ENCODE assay signal across 36 cellular contexts in the genomic region with DNA sequence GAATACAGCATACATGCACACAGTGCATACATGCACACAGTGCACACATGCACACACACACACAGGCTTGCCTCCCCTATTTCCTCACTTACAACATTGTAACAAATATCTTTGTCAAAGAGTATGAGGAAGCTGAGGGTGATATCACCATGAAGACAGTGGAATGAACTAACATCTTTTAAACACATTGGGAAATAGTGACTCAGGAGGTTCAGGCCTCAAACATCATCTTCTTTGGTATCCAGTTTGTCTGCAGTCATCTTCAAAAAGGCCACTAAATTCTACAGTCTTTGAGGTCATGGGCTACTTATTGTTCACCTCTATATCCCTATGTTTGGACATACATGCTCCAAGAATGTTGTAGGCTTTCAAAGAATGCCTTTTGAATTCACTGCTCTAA. TPM values are rescaled to one million over a fixed set of nuclear protein-coding genes. Genes with fewer than 3 reads are reported as not detected.
"Had no signal": no experiment of that assay in that cellular context is flagged by ENCODE, and none has a peak within 500 bp of the region (broad histone marks: within the 10 kb centered on the region; RNA-seq: fewer than 3 reads in every experiment).

No MANE protein-coding gene starts in this region.

- H3K4me3 ChIP-seq: adrenal gland, body of pancreas, breast epithelium, Peyer's patch, SJSA1 had no signal

- H3K9ac ChIP-seq: KMS-11, SK-N-SH had no signal

- H3K4me2 ChIP-seq: KMS-11, SK-N-SH had no signal

- H3K27me3 ChIP-seq: body of pancreas, breast epithelium, Peyer's patch had no signal

- H3K36me3 ChIP-seq: adrenal gland, breast epithelium, Peyer's patch, SJSA1 had no signal

- H3K9me3 ChIP-seq: adrenal gland, body of pancreas, breast epithelium, Peyer's patch, SJSA1, SK-N-SH had no signal

- H3K4me1 ChIP-seq: adrenal gland, body of pancreas, breast epithelium, Peyer's patch, SJSA1 had no signal

- H3K27ac ChIP-seq: adrenal gland, body of pancreas, breast epithelium, KMS-11, Peyer's patch, SJSA1 had no signal

- H3K9me2 ChIP-seq: SK-N-SH had no signal

- DNase-seq: activated CD4-positive, alpha-beta memory T cell treated with anti-CD3 and anti-CD28 coated beads for 36 hours; activated CD4-positive, alpha-beta T cell treated with anti-CD3 and anti-CD28 coated beads for 4 hours; activated CD4-positive, alpha-beta T cell treated with anti-CD3 and anti-CD28 coated beads, Interleukin-2, amount 50 U/mL, for 1 hour; activated CD4-positive, CD25-positive, alpha-beta regulatory T cell treated with anti-CD3 and anti-CD28 coated beads, Interleukin-2, amount 50 U/mL, for 72 hours; activated CD8-positive, alpha-beta memory T cell treated with anti-CD3 and anti-CD28 coated beads, Interleukin-2, amount 50 U/mL, for 4 hours; activated gamma-delta T cell treated with Interleukin-2 at 50 U/mL for 16 hours; activated naive CD4-positive, alpha-beta T cell treated with anti-CD3 and anti-CD28 coated beads for 36 hours; activated T-cell treated with anti-CD3 and anti-CD28 coated beads for 4 hours; activated T-cell treated with anti-CD3 and anti-CD28 coated beads, Interleukin-2, amount 50 U/mL, for 4 hours; adrenal gland; body of pancreas; caudate nucleus; cerebellar nuclear complex; NCI-H1048; NCI-H1105 treated with DMSO at 0.1 percent for 48 hours; NCI-H1436; NCI-H1694; NCI-H1930; NCI-H2081 treated with DMSO at 0.1 percent for 48 hours; NCI-H345; NCI-H524 treated with DMSO at 0.1 percent for 48 hours; NK-92 treated with Interleukin-12 subunit alpha and Interleukin-12 subunit beta, amount 100 ng/mL, for 24 hours; PC-3; Peyer's patch; RPMI8226; SHP77 treated with DMSO at 0.1 percent for 48 hours; SK-N-SH had no signal

RNA-seq across cellular contexts. Expression of a gene that starts 2.1 kb away (rescaled TPM):
- total RNA-seq: activated CD4-positive, alpha-beta memory T cell treated with anti-CD3 and anti-CD28 coated beads for 36 hours; activated naive CD4-positive, alpha-beta T cell treated with anti-CD3 and anti-CD28 coated beads for 36 hours; activated naive CD4-positive, alpha-beta T cell treated with anti-CD3 and anti-CD28 coated beads, Interleukin-2, amount 50 U/mL, for 72 hours; activated T-cell treated with anti-CD3 and anti-CD28 coated beads, Interleukin-2, amount 50 U/mL, for 4 hours; activated T-helper 1 cell treated with anti-CD3 and anti-CD28 coated beads, Interleukin-12 subunit alpha, Interleukin-12 subunit beta, Interleukin-2, Interleukin-4 antibody, amounts not matched to agents 30 ng/mL and 10 ng/mL and 1 ng/mL, durations not matched to agents 14 hours and 24 hours and 36 hours; adrenal gland; astrocyte; body of pancreas; breast epithelium; LHCN-M2; NCI-H460; PC-3; Peyer's patch; SJSA1; WTC11 had no signal

RNA-seq across cellular contexts. Expression of a gene that starts 8.8 kb away (rescaled TPM):
- total RNA-seq: activated CD4-positive, alpha-beta memory T cell treated with anti-CD3 and anti-CD28 coated beads for 36 hours; activated naive CD4-positive, alpha-beta T cell treated with anti-CD3 and anti-CD28 coated beads for 36 hours; activated naive CD4-positive, alpha-beta T cell treated with anti-CD3 and anti-CD28 coated beads, Interleukin-2, amount 50 U/mL, for 72 hours; activated T-cell treated with anti-CD3 and anti-CD28 coated beads, Interleukin-2, amount 50 U/mL, for 4 hours; activated T-helper 1 cell treated with anti-CD3 and anti-CD28 coated beads, Interleukin-12 subunit alpha, Interleukin-12 subunit beta, Interleukin-2, Interleukin-4 antibody, amounts not matched to agents 30 ng/mL and 10 ng/mL and 1 ng/mL, durations not matched to agents 14 hours and 24 hours and 36 hours; adrenal gland; astrocyte; body of pancreas; breast epithelium; LHCN-M2; NCI-H460; PC-3; Peyer's patch; SJSA1; WTC11 had no signal

RNA-seq across cellular contexts. Expression of a gene that starts 14.3 kb away (rescaled TPM):
- total RNA-seq: activated CD4-positive, alpha-beta memory T cell treated with anti-CD3 and anti-CD28 coated beads for 36 hours; activated naive CD4-positive, alpha-beta T cell treated with anti-CD3 and anti-CD28 coated beads for 36 hours; activated naive CD4-positive, alpha-beta T cell treated with anti-CD3 and anti-CD28 coated beads, Interleukin-2, amount 50 U/mL, for 72 hours; activated T-cell treated with anti-CD3 and anti-CD28 coated beads, Interleukin-2, amount 50 U/mL, for 4 hours; activated T-helper 1 cell treated with anti-CD3 and anti-CD28 coated beads, Interleukin-12 subunit alpha, Interleukin-12 subunit beta, Interleukin-2, Interleukin-4 antibody, amounts not matched to agents 30 ng/mL and 10 ng/mL and 1 ng/mL, durations not matched to agents 14 hours and 24 hours and 36 hours; adrenal gland; astrocyte; body of pancreas; breast epithelium; LHCN-M2; NCI-H460; PC-3; Peyer's patch; SJSA1; WTC11 had no signal

RNA-seq across cellular contexts. Expression of a gene that starts 20.7 kb away (rescaled TPM):
- total RNA-seq: activated CD4-positive, alpha-beta memory T cell treated with anti-CD3 and anti-CD28 coated beads for 36 hours; activated naive CD4-positive, alpha-beta T cell treated with anti-CD3 and anti-CD28 coated beads for 36 hours; activated naive CD4-positive, alpha-beta T cell treated with anti-CD3 and anti-CD28 coated beads, Interleukin-2, amount 50 U/mL, for 72 hours; activated T-cell treated with anti-CD3 and anti-CD28 coated beads, Interleukin-2, amount 50 U/mL, for 4 hours; activated T-helper 1 cell treated with anti-CD3 and anti-CD28 coated beads, Interleukin-12 subunit alpha, Interleukin-12 subunit beta, Interleukin-2, Interleukin-4 antibody, amounts not matched to agents 30 ng/mL and 10 ng/mL and 1 ng/mL, durations not matched to agents 14 hours and 24 hours and 36 hours; adrenal gland; astrocyte; body of pancreas; breast epithelium; LHCN-M2; NCI-H460; PC-3; Peyer's patch; SJSA1; WTC11 had no signal

RNA-seq across cellular contexts. Expression of a gene that starts 24.1 kb away (rescaled TPM):
- total RNA-seq: activated CD4-positive, alpha-beta memory T cell treated with anti-CD3 and anti-CD28 coated beads for 36 hours; activated naive CD4-positive, alpha-beta T cell treated with anti-CD3 and anti-CD28 coated beads for 36 hours; activated naive CD4-positive, alpha-beta T cell treated with anti-CD3 and anti-CD28 coated beads, Interleukin-2, amount 50 U/mL, for 72 hours; activated T-cell treated with anti-CD3 and anti-CD28 coated beads, Interleukin-2, amount 50 U/mL, for 4 hours; activated T-helper 1 cell treated with anti-CD3 and anti-CD28 coated beads, Interleukin-12 subunit alpha, Interleukin-12 subunit beta, Interleukin-2, Interleukin-4 antibody, amounts not matched to agents 30 ng/mL and 10 ng/mL and 1 ng/mL, durations not matched to agents 14 hours and 24 hours and 36 hours; adrenal gland; astrocyte; body of pancreas; breast epithelium; LHCN-M2; NCI-H460; PC-3; Peyer's patch; SJSA1; WTC11 had no signal
